In genomic region chr12:40325349-40325960, GRCh38 we compare ENCODE assay signal across 8 cellular contexts.
A peak's percentile ranks its signal among the peaks of the same experiment; 100 is the strongest.
DNase-seq lines count a peak whose midpoint lies in the region; ATAC-seq and TF ChIP-seq lines count a peak whose summit lies in the region.

No MANE protein-coding gene starts in this region.

- DNase-seq in GM12864 (ENCODE audit: low read depth) (no peak), HAP-1 (ENCODE audit: low spot score in 2 of 2) (peak; percentile 32 to 61), LHCN-M2 (ENCODE audit: low read depth) (peak; percentile 20), RWPE1 (ENCODE audit: low spot score) (peak; percentile 51), globus pallidus (ENCODE audit: low spot score) (peak; percentile 22), MG63 (no peak)
- no peak for DNase-seq in stimulated activated CD4-positive, alpha-beta T cell treated with anti-CD3 and anti-CD28 coated beads, Interleukin-2, amount 100 ng/mL, for 24 hours

- CTCF ChIA-PET in RWPE1 (lab: Yijun Ruan, JAX), result interaction anchor here (0.6 to 1.4 kb wide), 8 partner anchors 9 to 610 kb away, joined by 3 to 5 read pairs (median 4); no protein-coding TSS in a partner anchor

- in situ Hi-C loops in HAP-1 (cut with MboI; ENCODE audit: low sequenced_read_pairs), result no loop called here

- H3K4me1 ChIP-seq in HAP-1, result 0 out of 2 replicates have a peak, but pooled peaks cover 4% of the 10 kb centered on the region

- H3K27me3 ChIP-seq in HAP-1 (ENCODE audit: low read depth), result peaks cover 5% of the 10 kb centered on the region; the same call in 1 of the 2 replicates
- no peaks in the 10 kb centered on the region for H3K27me3 ChIP-seq in MG63

- H3K9me3 ChIP-seq in HAP-1, result no peaks in the 10 kb centered on the region
- peaks cover 7% of the 10 kb centered on the region for H3K9me3 ChIP-seq in MG63

- no peak for ATAC-seq in GM21381 (IDR thresholded peaks at IDR 0.05; ENCODE audit: unreplicated experiment)

- H3K27ac ChIP-seq in RWPE1, result no peak overlapping the region

- POLR2A ChIA-PET in RWPE1 (lab: Yijun Ruan, JAX; ENCODE audit: low non-redundant PET), result no interaction called here

- TF ChIP-seq CTCF in GM12864 (IDR thresholded peaks at IDR 0.05; ENCODE audit: low read depth, low read length, missing control alignments) (peak; percentile 74), RWPE1 (conservative IDR thresholded peaks at IDR 0.05; ENCODE audit: low read depth) (peak; percentile 66)

- H3K4me3 ChIP-seq in GM12864 (ENCODE audit: low read depth, low read length) (no peak overlapping the region), HAP-1 (no peak overlapping the region), MG63 (no peak overlapping the region)

- H3K36me3 ChIP-seq in HAP-1 (replicated peaks) (no peaks in the 10 kb centered on the region), MG63 (no peaks in the 10 kb centered on the region)

Comparison
In these comparisons a context has a peak if more than half of its experiments do, and no peak if none do; other contexts are left out.
1. DNase-seq: peak in HAP-1 (2 of 2), LHCN-M2 (single experiment), RWPE1 (single experiment) and globus pallidus (single experiment); none in GM12864 (single experiment), MG63 (single experiment) and stimulated activated CD4-positive, alpha-beta T cell treated with anti-CD3 and anti-CD28 coated beads, Interleukin-2, amount 100 ng/mL, for 24 hours (0 of 2).